In genomic region chr1:109618614-109619404, GRCh38 we compare ENCODE assay signal across 8 cellular contexts. TPM values are rescaled to one million over a fixed set of nuclear protein-coding genes. Genes with fewer than 3 reads are reported as not detected.
DNase-seq lines count a peak whose midpoint lies in the region; ATAC-seq and TF ChIP-seq lines count a peak whose summit lies in the region.

No MANE protein-coding gene starts in this region.

- peak overlapping the region; percentile 93 for H3K9ac ChIP-seq in SK-N-MC (ENCODE audit: insufficient read length)
- peak overlapping the region; percentile 98 for H3K9ac ChIP-seq in skeletal muscle satellite cell (ENCODE audit: low read depth, low read length)

- no peak for ATAC-seq in GM19467 (IDR thresholded peaks at IDR 0.05; ENCODE audit: unreplicated experiment)
- no peak for ATAC-seq in HG02642 (IDR thresholded peaks at IDR 0.05; ENCODE audit: poor library complexity, unreplicated experiment)
- ATAC-seq in GM18517 (IDR thresholded peaks at IDR 0.05; ENCODE audit: unreplicated experiment), result no peak

- H3K27ac ChIP-seq in SK-N-MC, result peak overlapping the region; percentile 43

- H3K36me3 ChIP-seq in H7 (replicated peaks; ENCODE audit: control insufficient read depth, insufficient read depth, low read length), result no peaks in the 10 kb centered on the region
- no peaks in the 10 kb centered on the region for H3K36me3 ChIP-seq in SK-N-MC (ENCODE audit: insufficient read depth, low read length)
- H3K36me3 ChIP-seq in skeletal muscle satellite cell (ENCODE audit: insufficient read depth, low read length), result peaks cover 4% of the 10 kb centered on the region

- H3K9me3 ChIP-seq in SK-N-MC (ENCODE audit: low read depth, low read length) (no peaks in the 10 kb centered on the region), skeletal muscle satellite cell (replicated peaks; ENCODE audit: low read length) (no peaks in the 10 kb centered on the region)

- peaks cover 48% of the 10 kb centered on the region for H3K4me1 ChIP-seq in skeletal muscle satellite cell (ENCODE audit: control insufficient read depth, insufficient read depth, low read length)

- H3K4me3 ChIP-seq in H7 (ENCODE audit: insufficient read depth, low read depth, low read length) (peak overlapping the region; percentile 96), SK-N-MC (peak overlapping the region; percentile 99), fibroblast of villous mesenchyme (ENCODE audit: low read depth, low read length) (peak overlapping the region; percentile 98), skeletal muscle satellite cell (ENCODE audit: low read length) (peak overlapping the region; percentile 97)

- peak overlapping the region; percentile 100 for H3K4me2 ChIP-seq in skeletal muscle satellite cell (ENCODE audit: low read length)

- no peak for TF ChIP-seq CTCF in fibroblast of villous mesenchyme (IDR thresholded peaks at IDR 0.05; ENCODE audit: insufficient read depth, low read depth, low read length)

- DNase-seq in H7 (no peak), SK-N-MC (ENCODE audit: low read depth, low spot score) (no peak), fibroblast of villous mesenchyme (ENCODE audit: low read depth) (no peak)
- no peak for DNase-seq in activated effector memory CD4-positive, alpha-beta T cell treated with Interleukin-2 at 50 U/mL for 16 hours

- H3K27me3 ChIP-seq in H7 (ENCODE audit: control insufficient read depth, insufficient read depth, low read length) (no peaks in the 10 kb centered on the region), skeletal muscle satellite cell (ENCODE audit: control insufficient read depth, insufficient read depth, low read length) (no peaks in the 10 kb centered on the region)

RNA-seq across cellular contexts. Expression of gene GNAT2, which starts 0.6 kb away (rescaled TPM):
- not detected in 2 replicates for total RNA-seq in H7 (2014; rRNA removed; shearing (Covaris generic))
- total RNA-seq in fibroblast of villous mesenchyme, result under 0.01 and 0.43 TPM in 2 replicates
- 0.22 TPM in 1 of 2 replicates, not detected in the other for total RNA-seq in skeletal muscle satellite cell (2012; rRNA removed)

RNA-seq across cellular contexts. Expression of gene AMPD2, which starts 0.8 kb away (rescaled TPM):
- 78.0 and 83.7 TPM in 2 replicates for total RNA-seq in H7 (2014; rRNA removed; shearing (Covaris generic))
- 90.5 and 107 TPM in 2 replicates for total RNA-seq in fibroblast of villous mesenchyme
- 55.3 and 63.6 TPM in 2 replicates for total RNA-seq in skeletal muscle satellite cell (2012; rRNA removed)

RNA-seq across cellular contexts. Expression of gene GSTM4, which starts 37.1 kb away (rescaled TPM):
- total RNA-seq in H7 (2014; rRNA removed; shearing (Covaris generic)), result 31.2 and 43.2 TPM in 2 replicates
- 11.7 and 15.1 TPM in 2 replicates for total RNA-seq in fibroblast of villous mesenchyme
- total RNA-seq in skeletal muscle satellite cell (2012; rRNA removed), result 4.8 and 6.6 TPM in 2 replicates

RNA-seq across cellular contexts. Expression of gene GSTM2, which starts 49.0 kb away (rescaled TPM):
- 10.8 and 17.7 TPM in 2 replicates for total RNA-seq in H7 (2014; rRNA removed; shearing (Covaris generic))
- total RNA-seq in fibroblast of villous mesenchyme, result 16.8 and 19.0 TPM in 2 replicates
- 7.4 and 8.4 TPM in 2 replicates for total RNA-seq in skeletal muscle satellite cell (2012; rRNA removed)
